ENCODE assay signal across 14 cellular contexts in the genomic region with DNA sequence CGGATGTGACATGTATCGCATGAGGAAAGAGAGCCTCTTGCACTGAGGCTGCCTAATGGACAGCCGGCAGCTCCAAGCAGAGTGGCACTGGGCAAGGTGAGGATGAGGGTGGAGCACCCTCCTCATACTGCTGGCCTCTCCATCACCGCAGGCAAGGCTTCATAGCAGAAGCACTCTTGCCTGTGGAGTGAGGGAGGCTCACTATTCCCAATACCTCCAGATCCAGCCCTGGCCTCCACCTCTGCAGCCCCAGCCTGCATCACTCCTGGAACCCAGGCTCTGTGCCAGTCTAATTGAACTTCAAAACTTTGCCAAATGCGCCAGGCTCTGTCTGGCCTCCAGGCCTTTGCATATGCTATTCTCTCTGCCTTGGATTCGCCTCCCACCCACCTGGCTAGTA. TPM values are rescaled to one million over a fixed set of nuclear protein-coding genes. Genes with fewer than 3 reads are reported as not detected.
"Had no signal": no experiment of that assay in that cellular context is flagged by ENCODE, and none has a peak within 500 bp of the region (broad histone marks: within the 10 kb centered on the region; RNA-seq: fewer than 3 reads in every experiment).

No MANE protein-coding gene starts in this region.

- H3K9me3 ChIP-seq: heart left ventricle, spleen, tibial artery, upper lobe of left lung, uterus had no signal

- H3K4me3 ChIP-seq: dorsolateral prefrontal cortex, heart left ventricle, spleen, tibial artery, upper lobe of left lung, uterus had no signal

- DNase-seq: dorsolateral prefrontal cortex; effector CD8-positive, alpha-beta T cell; heart left ventricle; hippocampal formation; naive thymus-derived CD4-positive, alpha-beta T cell; nephron progenitor cell; spleen; stimulated activated CD4-positive, alpha-beta T cell treated with anti-CD3 and anti-CD28 coated beads, Interleukin-15, amount 100 ng/mL, for 24 hours; stimulated activated CD4-positive, alpha-beta T cell treated with anti-CD3 and anti-CD28 coated beads, Interleukin-1b, Interleukin-23, amount 100 ng/mL, for 48 hours; stimulated activated CD4-positive, alpha-beta T cell treated with anti-CD3 and anti-CD28 coated beads, Interleukin-4, amount 100 ng/mL, for 24 hours; tibial artery; upper lobe of left lung; uterus had no signal

- H3K27me3 ChIP-seq: dorsolateral prefrontal cortex, spleen, upper lobe of left lung, uterus had no signal

- H3K36me3 ChIP-seq: heart left ventricle, spleen, tibial artery, upper lobe of left lung, uterus had no signal

- H3K27ac ChIP-seq: dorsolateral prefrontal cortex, heart left ventricle, spleen, tibial artery, upper lobe of left lung, uterus had no signal

- FAIRE-seq: frontal cortex had no signal

- H3K4me1 ChIP-seq: tibial artery, uterus had no signal

RNA-seq across cellular contexts. Expression of a gene that starts 29.7 kb away (rescaled TPM):
- polyA plus RNA-seq: naive thymus-derived CD4-positive, alpha-beta T cell had no signal
